ENCODE assay signal across 17 cellular contexts in genomic region chr3:53754325-53754724, GRCh38.
DNase-seq lines count a peak whose midpoint lies in the region; ATAC-seq and TF ChIP-seq lines count a peak whose summit lies in the region.
"Had no signal": no experiment of that assay in that cellular context is flagged by ENCODE, and none has a peak within 500 bp of the region (broad histone marks: within the 10 kb centered on the region; RNA-seq: fewer than 3 reads in every experiment).

No MANE protein-coding gene starts in this region.

- H3K27ac ChIP-seq in heart right ventricle (peak overlapping the region in 1 of 10 donors; percentile 43), right atrium auricular region (no peak overlapping the region), upper lobe of right lung (peak overlapping the region; percentile 47)
- H3K27ac ChIP-seq: esophagus muscularis mucosa, sigmoid colon, SJSA1 had no signal

- H3K27me3 ChIP-seq in heart right ventricle: peaks cover 0 to 7% (median 0%) of the 10 kb centered on the region in 7 donors
- H3K27me3 ChIP-seq in right atrium auricular region: no peaks in the 10 kb centered on the region
- no peaks in the 10 kb centered on the region for H3K27me3 ChIP-seq in upper lobe of right lung
- H3K27me3 ChIP-seq: esophagus muscularis mucosa, MG63, sigmoid colon, SJSA1 had no signal

- H3K36me3 ChIP-seq in heart right ventricle (no peaks in the 10 kb centered on the region), right atrium auricular region (no peaks in the 10 kb centered on the region), upper lobe of right lung (no peaks in the 10 kb centered on the region)
- H3K36me3 ChIP-seq: esophagus muscularis mucosa, MG63, sigmoid colon, SJSA1 had no signal

- intact Hi-C loops in heart right ventricle (cut with DNase I): no loop called here
- intact Hi-C loops in activated T-helper 2 cell treated with anti-CD3 and anti-CD28 coated beads, Interferon-gamma antibody, Interleukin-2, Interleukin-4, amounts not matched to agents 10 μg/mL and 5 μg/mL and 100 μg/mL, durations not matched to agents 14 hours and 24 hours and 36 hours (cut with micrococcal nuclease): no loop called here
- intact Hi-C loops in upper lobe of right lung (cut with DNase I): no loop called here

- H3K4me3 ChIP-seq in heart right ventricle: no peak overlapping the region
- no peak overlapping the region for H3K4me3 ChIP-seq in right atrium auricular region
- H3K4me3 ChIP-seq in upper lobe of right lung: no peak overlapping the region
- H3K4me3 ChIP-seq: esophagus muscularis mucosa, MG63, sigmoid colon, SJSA1 had no signal

- DNase-seq in heart right ventricle: no peak
- DNase-seq in right atrium auricular region (ENCODE audit: low spot score): no peak
- no peak for DNase-seq in activated T-helper 2 cell treated with anti-CD3 and anti-CD28 coated beads, Interferon-gamma antibody, Interleukin-2, Interleukin-4, amounts not matched to agents 10 μg/mL and 5 μg/mL and 100 μg/mL, durations not matched to agents 14 hours and 24 hours and 36 hours (ENCODE audit: low spot score)
- peak; percentile 31 for DNase-seq in midbrain (lab: John Stamatoyannopoulos, UW)
- no peak for DNase-seq in upper lobe of right lung
- DNase-seq in NCI-H446 treated with DMSO at 0.1 percent for 48 hours (lab: John Stamatoyannopoulos, UW): no peak
- no peak for DNase-seq in stimulated activated CD4-positive, alpha-beta T cell treated with anti-CD3 and anti-CD28 coated beads, Interleukin-1b, Interleukin-23, amount 100 ng/mL, for 48 hours
- DNase-seq: activated naive CD8-positive, alpha-beta T cell treated with anti-CD3 and anti-CD28 coated beads, Interleukin-2, amount 50 U/mL, for 24 hours; immature natural killer cell; mesendoderm; MG63; NCI-H1694; NCI-H510A; sigmoid colon had no signal

- H3K36me3 Mint-ChIP-seq in activated T-helper 2 cell treated with anti-CD3 and anti-CD28 coated beads, Interferon-gamma antibody, Interleukin-2, Interleukin-4, amounts not matched to agents 10 μg/mL and 5 μg/mL and 100 μg/mL, durations not matched to agents 14 hours and 24 hours and 36 hours (ENCODE audit: low read depth): peaks cover 21% of the 10 kb centered on the region
- H3K36me3 Mint-ChIP-seq: immature natural killer cell had no signal

- peaks cover 53% of the 10 kb centered on the region for H3K4me1 Mint-ChIP-seq in activated T-helper 2 cell treated with anti-CD3 and anti-CD28 coated beads, Interferon-gamma antibody, Interleukin-2, Interleukin-4, amounts not matched to agents 10 μg/mL and 5 μg/mL and 100 μg/mL, durations not matched to agents 14 hours and 24 hours and 36 hours (ENCODE audit: low read depth)

- no peaks in the 10 kb centered on the region for H3K27me3 Mint-ChIP-seq in activated T-helper 2 cell treated with anti-CD3 and anti-CD28 coated beads, Interferon-gamma antibody, Interleukin-2, Interleukin-4, amounts not matched to agents 10 μg/mL and 5 μg/mL and 100 μg/mL, durations not matched to agents 14 hours and 24 hours and 36 hours (ENCODE audit: low read depth)
- H3K27me3 Mint-ChIP-seq: activated naive CD8-positive, alpha-beta T cell treated with anti-CD3 and anti-CD28 coated beads, Interleukin-2, amount 50 U/mL, for 24 hours had no signal

- H3K4me3 Mint-ChIP-seq in activated T-helper 2 cell treated with anti-CD3 and anti-CD28 coated beads, Interferon-gamma antibody, Interleukin-2, Interleukin-4, amounts not matched to agents 10 μg/mL and 5 μg/mL and 100 μg/mL, durations not matched to agents 14 hours and 24 hours and 36 hours (ENCODE audit: low read depth): peak overlapping the region; percentile 46
- H3K4me3 Mint-ChIP-seq: activated naive CD8-positive, alpha-beta T cell treated with anti-CD3 and anti-CD28 coated beads, Interleukin-2, amount 50 U/mL, for 24 hours had no signal

- 84 to 93% methylated on average over 9 of the region's 9 CpGs for WGBS in heart right ventricle, 2 donors

- H3K9me3 ChIP-seq in heart right ventricle: no peaks in the 10 kb centered on the region
- H3K9me3 ChIP-seq in right atrium auricular region: no peaks in the 10 kb centered on the region
- H3K9me3 ChIP-seq in upper lobe of right lung: no peaks in the 10 kb centered on the region
- H3K9me3 ChIP-seq: esophagus muscularis mucosa, MG63, sigmoid colon, SJSA1 had no signal

- H3K4me1 ChIP-seq in heart right ventricle: peaks cover 0 to 32% (median 0%) of the 10 kb centered on the region in 9 donors
- H3K4me1 ChIP-seq in right atrium auricular region: peaks cover 0 to 4% of the 10 kb centered on the region in 2 donors
- H3K4me1 ChIP-seq in upper lobe of right lung: peaks cover 20% of the 10 kb centered on the region
- H3K4me1 ChIP-seq: sigmoid colon, SJSA1 had no signal

- H3K9me3 Mint-ChIP-seq in activated T-helper 2 cell treated with anti-CD3 and anti-CD28 coated beads, Interferon-gamma antibody, Interleukin-2, Interleukin-4, amounts not matched to agents 10 μg/mL and 5 μg/mL and 100 μg/mL, durations not matched to agents 14 hours and 24 hours and 36 hours: no peaks in the 10 kb centered on the region
- H3K9me3 Mint-ChIP-seq: activated naive CD8-positive, alpha-beta T cell treated with anti-CD3 and anti-CD28 coated beads, Interleukin-2, amount 50 U/mL, for 24 hours; immature natural killer cell had no signal

- TF ChIP-seq CTCF in heart right ventricle (IDR thresholded peaks at IDR 0.05) (peak in 1 of 9 donors; percentile 32), right atrium auricular region (IDR thresholded peaks at IDR 0.05) (no peak), upper lobe of right lung (IDR thresholded peaks at IDR 0.05) (no peak)

- peak overlapping the region; percentile 76 for H3K27ac Mint-ChIP-seq in activated T-helper 2 cell treated with anti-CD3 and anti-CD28 coated beads, Interferon-gamma antibody, Interleukin-2, Interleukin-4, amounts not matched to agents 10 μg/mL and 5 μg/mL and 100 μg/mL, durations not matched to agents 14 hours and 24 hours and 36 hours

- ATAC-seq in heart right ventricle: peak in 6 of 8 donors; percentile 33 to 40 (median 37)
- peak; percentile 69 for ATAC-seq in upper lobe of right lung
- no peak for ATAC-seq in activated CD4-positive, CD25-positive, alpha-beta regulatory T cell treated with anti-CD3 and anti-CD28 coated beads, Interleukin-2, amount 50 U/mL, for 24 hours

Comparison
In these comparisons a context has a peak if more than half of its experiments do, and no peak if none do; other contexts are left out.
1. ATAC-seq: peak in heart right ventricle (6 of 8) and upper lobe of right lung (single experiment); none in activated CD4-positive, CD25-positive, alpha-beta regulatory T cell treated with anti-CD3 and anti-CD28 coated beads, Interleukin-2, amount 50 U/mL, for 24 hours (0 of 2).